ENCODE assay signal across 25 cellular contexts in genomic region chr3:128262457-128262856, GRCh38.
"Had no signal": no experiment of that assay in that cellular context is flagged by ENCODE, and none has a peak within 500 bp of the region (broad histone marks: within the 10 kb centered on the region; RNA-seq: fewer than 3 reads in every experiment).

No MANE protein-coding gene starts in this region.

- H3K9ac ChIP-seq: KMS-11 had no signal

- H3K27me3 Mint-ChIP-seq: activated naive CD4-positive, alpha-beta T cell treated with anti-CD3 and anti-CD28 coated beads, Interleukin-2, amount 10 ng/mL, durations not matched to agents 7 days and 5 days; activated naive CD8-positive, alpha-beta T cell treated with anti-CD3 and anti-CD28 coated beads for 36 hours; central memory CD8-positive, alpha-beta T cell had no signal

- H3K4me3 ChIP-seq: ascending aorta, body of pancreas, Peyer's patch, SJSA1 had no signal

- H3K4me1 Mint-ChIP-seq: activated naive CD4-positive, alpha-beta T cell treated with anti-CD3 and anti-CD28 coated beads, Interleukin-2, amount 10 ng/mL, durations not matched to agents 7 days and 5 days; activated naive CD8-positive, alpha-beta T cell treated with anti-CD3 and anti-CD28 coated beads for 36 hours had no signal

- H3K27ac ChIP-seq: ascending aorta, body of pancreas, KMS-11, Peyer's patch, SJSA1 had no signal

- H3K27me3 ChIP-seq: ascending aorta, body of pancreas, Peyer's patch, SJSA1 had no signal

- ATAC-seq: activated CD4-positive, CD25-positive, alpha-beta regulatory T cell treated with anti-CD3 and anti-CD28 coated beads, Interleukin-2, amount 50 U/mL, for 24 hours; activated T-cell treated with anti-CD3 and anti-CD28 coated beads, Interleukin-2, amount 50 U/mL, for 72 hours; body of pancreas; SK-N-SH treated with all-trans-retinoic acid at 6 μM for 48 hours had no signal

- DNase-seq: activated CD4-positive, alpha-beta T cell treated with anti-CD3 and anti-CD28 coated beads for 48 hours; activated CD4-positive, alpha-beta T cell treated with anti-CD3 and anti-CD28 coated beads, Interleukin-2, amount 50 U/mL, for 4 hours; activated CD8-positive, alpha-beta memory T cell treated with anti-CD3 and anti-CD28 coated beads for 24 hours; activated gamma-delta T cell treated with Interleukin-2 at 50 U/mL for 16 hours; activated naive CD4-positive, alpha-beta T cell treated with anti-CD3 and anti-CD28 coated beads, Interleukin-2, amount 10 ng/mL, durations not matched to agents 7 days and 5 days; activated naive CD8-positive, alpha-beta T cell treated with anti-CD3 and anti-CD28 coated beads for 36 hours; activated T-cell treated with anti-CD3 and anti-CD28 coated beads, Interleukin-2, amount 50 U/mL, for 72 hours; body of pancreas; NCI-H1092; NCI-H1417; NCI-H1930; NCI-H2107; NCI-H2171 treated with DMSO at 0.1 percent for 48 hours; NCI-H510A treated with DMSO at 0.1 percent for 48 hours; SHP77; SW 1271 had no signal

- H3K4me3 Mint-ChIP-seq: activated naive CD4-positive, alpha-beta T cell treated with anti-CD3 and anti-CD28 coated beads, Interleukin-2, amount 10 ng/mL, durations not matched to agents 7 days and 5 days; activated naive CD8-positive, alpha-beta T cell treated with anti-CD3 and anti-CD28 coated beads for 36 hours; activated T-cell treated with anti-CD3 and anti-CD28 coated beads, Interleukin-2, amount 50 U/mL, for 72 hours; central memory CD8-positive, alpha-beta T cell; T-helper 1 cell treated with Interleukin-12 subunit alpha and Interleukin-12 subunit beta and Interleukin-4 antibody, amounts not matched to agents 30 μg/mL and 1 μg/mL, for 36 hours had no signal

- H3K4me1 ChIP-seq: ascending aorta, body of pancreas, Peyer's patch, SJSA1 had no signal

- H3K27ac Mint-ChIP-seq: activated naive CD4-positive, alpha-beta T cell treated with anti-CD3 and anti-CD28 coated beads, Interleukin-2, amount 10 ng/mL, durations not matched to agents 7 days and 5 days; activated naive CD8-positive, alpha-beta T cell treated with anti-CD3 and anti-CD28 coated beads for 36 hours; activated T-helper 2 cell treated with anti-CD3 and anti-CD28 coated beads, Interferon-gamma antibody, Interleukin-2, Interleukin-4, amounts not matched to agents 10 μg/mL and 5 μg/mL and 100 μg/mL, durations not matched to agents 14 hours and 24 hours and 36 hours; T-helper 1 cell treated with Interleukin-12 subunit alpha and Interleukin-12 subunit beta and Interleukin-4 antibody, amounts not matched to agents 30 μg/mL and 1 μg/mL, for 36 hours had no signal

- H3K9me3 Mint-ChIP-seq: central memory CD8-positive, alpha-beta T cell had no signal
